ENCODE assay signal across 8 cellular contexts in genomic region chr11:62805044-62805892, GRCh38. TPM values are rescaled to one million over a fixed set of nuclear protein-coding genes. Genes with fewer than 3 reads are reported as not detected.
DNase-seq lines count a peak whose midpoint lies in the region; ATAC-seq and TF ChIP-seq lines count a peak whose summit lies in the region.

NXF1 (minus strand) TSS chr11:62805440; CDS start chr11:62805356, 84 bp downstream.

- peak within 1 kb of the TSS; percentile 89 for H3K27ac ChIP-seq in mesodermal cell (ENCODE audit: low read depth, low read length, severe bottlenecking)

- intact Hi-C loops in Calu3 (cut with micrococcal nuclease; ENCODE audit: unreplicated experiment): no loop called here

- TF ChIP-seq CTCF in Calu3 (IDR thresholded peaks at IDR 0.05; ENCODE audit: unreplicated experiment): no peak

- 0% methylated on average over 56 to 66 of the region's 77 CpGs for WGBS in mesodermal cell (ENCODE audit: insufficient coverage in 2 of 2), 2 experiments

- H3K27ac Mint-ChIP-seq in Calu3 (ENCODE audit: unreplicated experiment): peak within 1 kb of the TSS; percentile 98

- H3K27me3 ChIP-seq in endocrine pancreas (ENCODE audit: control insufficient read depth, insufficient read depth, low read length): no peaks in the 10 kb centered on the region

- H3K36me3 ChIP-seq in endocrine pancreas (ENCODE audit: control insufficient read depth, insufficient read depth, low read length) (peaks cover 9% of the 10 kb centered on the region), mesodermal cell (ENCODE audit: control insufficient read depth, insufficient read depth, low read length) (peaks cover 48% of the 10 kb centered on the region)

- H3K9ac ChIP-seq in endocrine pancreas (ENCODE audit: control insufficient read depth, insufficient read depth, low read length): peak within 1 kb of the TSS; percentile 97

- H3K4me3 Mint-ChIP-seq in Calu3 (ENCODE audit: low read depth, unreplicated experiment): peak within 1 kb of the TSS; percentile 92

- peak; percentile 95 for DNase-seq in Calu3
- peak in 74 of 76 experiments; percentile 48 to 96 (median 89) for DNase-seq in HUDEP-2 (lab: John Stamatoyannopoulos, UW; ENCODE audit: unreplicated experiment in 76 of 76)
- peak; percentile 89 for DNase-seq in NOMO-1 treated with dmso at 0.1 percent for 144 hours (lab: John Stamatoyannopoulos, UW; ENCODE audit: unreplicated experiment)
- peak; percentile 93 to 99 (median 98) for DNase-seq in activated CD8-positive, alpha-beta memory T cell treated with anti-CD3 and anti-CD28 coated beads for 48 hours (ENCODE audit: low read depth in 2 of 3, low spot score in 2 of 3)
- DNase-seq in stimulated activated CD8-positive, alpha-beta memory T cell treated with anti-CD3 and anti-CD28 coated beads, Interleukin-15, amount 100 ng/mL, for 24 hours (ENCODE audit: low read depth): peak; percentile 97

- H3K4me1 Mint-ChIP-seq in Calu3 (ENCODE audit: low read depth, unreplicated experiment): peaks cover 9% of the 10 kb centered on the region

- peaks cover 59% of the 10 kb centered on the region for H3K36me3 Mint-ChIP-seq in Calu3 (ENCODE audit: insufficient read depth, unreplicated experiment)

- CTCF ChIA-PET in Calu3 (lab: Charles Lee): interaction anchor here (0.5 to 0.8 kb wide), 4 partner anchors 14 to 870 kb away, joined by 3 to 4 read pairs (median 3); no protein-coding TSS in a partner anchor

- peak; percentile 85 for ATAC-seq in GM21381 (IDR thresholded peaks at IDR 0.05; ENCODE audit: unreplicated experiment)

- H3K4me1 ChIP-seq in endocrine pancreas (ENCODE audit: control insufficient read depth, insufficient read depth, low read length) (no peaks in the 10 kb centered on the region), mesodermal cell (ENCODE audit: control insufficient read depth, insufficient read depth, low read length, poor library complexity, severe bottlenecking) (peaks cover 19% of the 10 kb centered on the region)

- no TSS peak for BruUV-seq in Calu3 (replicated peaks; lab: Mats Ljungman, UMichigan)

- H3K9me3 Mint-ChIP-seq in Calu3 (ENCODE audit: low read depth, unreplicated experiment): no peaks in the 10 kb centered on the region

- no peaks in the 10 kb centered on the region for H3K27me3 Mint-ChIP-seq in Calu3 (ENCODE audit: unreplicated experiment)

- H3K9me3 ChIP-seq in endocrine pancreas (ENCODE audit: control insufficient read depth, low read length): no peaks in the 10 kb centered on the region
- no peaks in the 10 kb centered on the region for H3K9me3 ChIP-seq in mesodermal cell (ENCODE audit: control insufficient read depth, low read length)

- H3K4me3 ChIP-seq in endocrine pancreas (ENCODE audit: control insufficient read depth, insufficient read depth, low read length): peak within 1 kb of the TSS; percentile 88
- H3K4me3 ChIP-seq in mesodermal cell (ENCODE audit: extremely low read depth, insufficient read depth, low read length, poor library complexity, severe bottlenecking): peak within 1 kb of the TSS; percentile 95

RNA-seq across cellular contexts. Expression of gene NXF1, which starts in this region (rescaled TPM):
- total RNA-seq in Calu3 (2022): 48.0 and 51.6 TPM in 2 replicates
- polyA plus RNA-seq in mesodermal cell (2013, experiment 1 of 2): 47.4 TPM
- polyA plus RNA-seq in mesodermal cell (2013, experiment 2 of 2): 44.0 TPM

Comparison
In these comparisons a context has a peak if more than half of its experiments do, and no peak if none do; other contexts are left out.
1. Peak in every context shown above with its lines: DNase-seq, ATAC-seq, H3K4me3 ChIP-seq and H3K27ac ChIP-seq.